21 cellular contexts compared by ENCODE assay signal in the genomic region with DNA sequence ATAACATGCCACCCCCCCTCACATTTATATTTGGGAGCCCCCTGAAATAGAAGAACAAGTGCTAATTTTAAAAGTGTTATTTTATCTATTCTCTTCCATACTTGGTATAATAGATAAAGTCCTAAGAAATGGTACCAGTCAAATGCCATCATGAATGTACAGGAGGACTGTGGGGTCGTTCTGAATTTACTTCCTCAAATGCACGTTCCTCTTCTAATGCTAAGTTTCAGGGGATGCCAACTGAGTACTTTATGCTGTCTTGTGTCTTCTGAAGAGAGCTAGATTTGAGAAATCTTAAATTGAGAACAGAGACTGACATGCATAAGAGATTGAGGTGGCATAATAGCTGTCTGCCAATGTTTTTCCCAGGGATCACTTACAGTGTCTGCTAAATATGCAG.
"Had no signal": no experiment of that assay in that cellular context is flagged by ENCODE, and none has a peak within 500 bp of the region (broad histone marks: within the 10 kb centered on the region; RNA-seq: fewer than 3 reads in every experiment).

No MANE protein-coding gene starts in this region.

- H3K4me3 Mint-ChIP-seq: natural killer cell treated with Interleukin-12 subunit alpha and Interleukin-12 subunit beta and Interleukin-15 and Interleukin-18, amount 100 ng/mL, for 72 hours; neural progenitor cell; type B pancreatic cell had no signal

- H2AFZ ChIP-seq: neural progenitor cell had no signal

- H3K27ac Mint-ChIP-seq: natural killer cell treated with Interleukin-12 subunit alpha and Interleukin-12 subunit beta and Interleukin-15 and Interleukin-18, amount 100 ng/mL, for 72 hours; neural progenitor cell; type B pancreatic cell had no signal

- H3K27ac ChIP-seq: esophagus squamous epithelium, gastroesophageal sphincter, neural progenitor cell, ovary, right atrium auricular region, sigmoid colon, skin epidermis, suprapubic skin, thyroid gland had no signal

- H3K9me3 Mint-ChIP-seq: natural killer cell treated with Interleukin-12 subunit alpha and Interleukin-12 subunit beta and Interleukin-15 and Interleukin-18, amount 100 ng/mL, for 72 hours; neural progenitor cell; type B pancreatic cell had no signal

- H3K36me3 Mint-ChIP-seq: natural killer cell treated with Interleukin-12 subunit alpha and Interleukin-12 subunit beta and Interleukin-15 and Interleukin-18, amount 100 ng/mL, for 72 hours; type B pancreatic cell had no signal

- H3K27me3 Mint-ChIP-seq: type B pancreatic cell had no signal

- H3K4me3 ChIP-seq: esophagus squamous epithelium, gastroesophageal sphincter, mucosa of descending colon, neural progenitor cell, ovary, right atrium auricular region, sigmoid colon, skin epidermis, suprapubic skin, thyroid gland had no signal

- H3K36me3 ChIP-seq: esophagus squamous epithelium, neural progenitor cell, ovary, right atrium auricular region, sigmoid colon, suprapubic skin, thyroid gland had no signal

- H3K4me1 Mint-ChIP-seq: neural progenitor cell had no signal

- H3K9me3 ChIP-seq: esophagus squamous epithelium, gastroesophageal sphincter, mucosa of descending colon, ovary, right atrium auricular region, sigmoid colon, suprapubic skin, thyroid gland had no signal

- H3K9ac ChIP-seq: neural progenitor cell had no signal

- H3K27me3 ChIP-seq: esophagus squamous epithelium, gastroesophageal sphincter, neural progenitor cell, ovary, right atrium auricular region, sigmoid colon, suprapubic skin, thyroid gland had no signal

- DNase-seq: dermis blood vessel endothelial cell; esophagus squamous epithelium; foreskin fibroblast; glutamatergic neuron; islet precursor cell; mammary epithelial cell; mucosa of descending colon; nucleus accumbens; ovary; sigmoid colon; stimulated activated CD4-positive, alpha-beta T cell treated with anti-CD3 and anti-CD28 coated beads, Interleukin-2, amount 100 ng/mL, for 24 hours; stimulated activated naive CD8-positive, alpha-beta T cell treated with anti-CD3 and anti-CD28 coated beads, Interleukin-15, Interleukin-2, amounts not matched to agents 100 U/mL and 50 U/mL, for 24 hours; thyroid gland had no signal

- ATAC-seq: gastroesophageal sphincter; left lobe of liver; mucosa of descending colon; natural killer cell treated with Interleukin-12 subunit alpha and Interleukin-12 subunit beta and Interleukin-15 and Interleukin-18, amount 100 ng/mL, for 72 hours; stimulated activated naive CD8-positive, alpha-beta T cell treated with anti-CD3 and anti-CD28 coated beads, Interleukin-15, Interleukin-2, amounts not matched to agents 100 U/mL and 50 U/mL, for 24 hours had no signal

- H3K4me1 ChIP-seq: esophagus squamous epithelium, gastroesophageal sphincter, neural progenitor cell, right atrium auricular region, sigmoid colon, suprapubic skin, thyroid gland had no signal

- H3K4me2 ChIP-seq: neural progenitor cell had no signal
